ENCODE assay signal across 16 cellular contexts in the genomic region with DNA sequence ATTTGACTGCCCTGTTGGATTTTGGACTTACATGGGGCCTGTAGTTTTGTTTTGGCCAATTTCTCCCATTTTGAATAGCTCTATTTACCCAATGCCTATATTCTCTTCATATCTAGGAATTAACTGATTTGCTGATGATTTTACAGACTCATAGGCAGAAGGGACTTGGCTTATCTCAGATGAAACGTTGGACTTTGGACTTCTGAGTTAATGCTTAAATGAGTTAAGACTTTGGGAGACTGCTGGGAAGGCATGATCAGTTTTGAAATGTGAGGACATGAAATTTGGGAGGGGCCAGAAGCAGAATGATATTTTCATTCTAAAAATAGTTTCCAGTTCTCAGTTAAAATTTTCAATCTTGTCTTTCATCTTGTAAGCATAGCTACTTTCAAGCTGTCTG.
"Had no signal": no experiment of that assay in that cellular context is flagged by ENCODE, and none has a peak within 500 bp of the region (broad histone marks: within the 10 kb centered on the region; RNA-seq: fewer than 3 reads in every experiment).

No MANE protein-coding gene starts in this region.

- ATAC-seq: activated CD8-positive, alpha-beta T cell treated with anti-CD3 and anti-CD28 coated beads for 36 hours; effector memory CD8-positive, alpha-beta T cell; foreskin keratinocyte; SK-N-SH treated with all-trans-retinoic acid at 6 μM for 48 hours; T-cell had no signal

- DNase-seq: activated CD4-positive, alpha-beta T cell treated with anti-CD3 and anti-CD28 coated beads, Interleukin-2, amount 10 ng/mL, durations not matched to agents 24 days and 14 days; activated CD8-positive, alpha-beta T cell treated with anti-CD3 and anti-CD28 coated beads for 36 hours; activated naive CD4-positive, alpha-beta T cell treated with anti-CD3 and anti-CD28 coated beads, Interleukin-2, amount 50 U/mL, for 16 hours; activated T-cell treated with anti-CD3 and anti-CD28 coated beads, Interleukin-2, amount 50 U/mL, for 1 hour; cerebellar nuclear complex; effector memory CD8-positive, alpha-beta T cell; foreskin keratinocyte; hypothalamus; nephron progenitor cell; nucleus accumbens; stimulated activated CD4-positive, alpha-beta T cell treated with anti-CD3 and anti-CD28 coated beads, Interleukin-2, amount 100 ng/mL, for 24 hours; stimulated activated naive CD4-positive, alpha-beta T cell treated with Interleukin-2 at 50 U/mL for 16 hours; T-cell; tibial artery had no signal

- H3K4me3 Mint-ChIP-seq: activated CD4-positive, alpha-beta T cell treated with anti-CD3 and anti-CD28 coated beads, Interleukin-2, amount 10 ng/mL, durations not matched to agents 24 days and 14 days; activated CD8-positive, alpha-beta T cell treated with anti-CD3 and anti-CD28 coated beads for 36 hours; dendritic cell treated with granulocyte-macrophage colony-stimulating factor and Interleukin-4, amounts not matched to agents 40 ng/mL and 50 ng/mL, for 4 days; effector memory CD8-positive, alpha-beta T cell; nephron progenitor cell; T-cell had no signal

- H3K4me1 Mint-ChIP-seq: activated CD4-positive, alpha-beta T cell treated with anti-CD3 and anti-CD28 coated beads, Interleukin-2, amount 10 ng/mL, durations not matched to agents 24 days and 14 days; nephron progenitor cell had no signal

- H3K27me3 Mint-ChIP-seq: activated CD4-positive, alpha-beta T cell treated with anti-CD3 and anti-CD28 coated beads, Interleukin-2, amount 10 ng/mL, durations not matched to agents 24 days and 14 days; activated CD8-positive, alpha-beta T cell treated with anti-CD3 and anti-CD28 coated beads for 36 hours; dendritic cell treated with granulocyte-macrophage colony-stimulating factor and Interleukin-4, amounts not matched to agents 40 ng/mL and 50 ng/mL, for 4 days; effector memory CD8-positive, alpha-beta T cell; T-cell had no signal

- H3K27ac Mint-ChIP-seq: activated CD4-positive, alpha-beta T cell treated with anti-CD3 and anti-CD28 coated beads, Interleukin-2, amount 10 ng/mL, durations not matched to agents 24 days and 14 days; activated CD8-positive, alpha-beta T cell treated with anti-CD3 and anti-CD28 coated beads for 36 hours; dendritic cell treated with granulocyte-macrophage colony-stimulating factor and Interleukin-4, amounts not matched to agents 40 ng/mL and 50 ng/mL, for 4 days; effector memory CD8-positive, alpha-beta T cell; nephron progenitor cell; T-cell had no signal
